23 cellular contexts compared by ENCODE assay signal in genomic region chr3:44802006-44802405, GRCh38.
"Had no signal": no experiment of that assay in that cellular context is flagged by ENCODE, and none has a peak within 500 bp of the region (broad histone marks: within the 10 kb centered on the region; RNA-seq: fewer than 3 reads in every experiment).

No MANE protein-coding gene starts in this region.

- H3K4me2 ChIP-seq: hepatocyte had no signal

- H2AFZ ChIP-seq: hepatocyte, parathyroid adenoma had no signal

- H3K4me3 ChIP-seq: adrenal gland, breast epithelium, hepatocyte, left lung, upper lobe of left lung had no signal

- H3K79me2 ChIP-seq: hepatocyte, parathyroid adenoma had no signal

- H3K27me3 ChIP-seq: adrenal gland, breast epithelium, hepatocyte, left lung, upper lobe of left lung had no signal

- DNase-seq: activated CD4-positive, alpha-beta T cell treated with anti-CD3 and anti-CD28 coated beads for 4 hours; activated CD4-positive, alpha-beta T cell treated with anti-CD3 and anti-CD28 coated beads, Interleukin-2, amount 50 U/mL, for 48 hours; activated CD4-positive, CD25-positive, alpha-beta regulatory T cell; activated CD8-positive, alpha-beta memory T cell treated with anti-CD3 and anti-CD28 coated beads, Interleukin-2, amount 50 U/mL, for 48 hours; activated naive CD4-positive, alpha-beta T cell; activated T-cell treated with anti-CD3 and anti-CD28 coated beads, Interleukin-2, amount 50 U/mL, for 4 hours; adrenal gland; effector memory CD4-positive, alpha-beta T cell; foreskin melanocyte; glutamatergic neuron; kidney glomerular epithelial cell; left lung; right cardiac atrium; stimulated activated CD4-positive, alpha-beta T cell treated with anti-CD3 and anti-CD28 coated beads, Interleukin-4, amount 100 ng/mL, for 24 hours; stimulated activated naive CD4-positive, alpha-beta T cell treated with Interleukin-2 at 50 U/mL for 16 hours; T1000 had no signal

- H3K27ac ChIP-seq: adrenal gland, breast epithelium, hepatocyte, left lung, parathyroid adenoma, upper lobe of left lung had no signal

- FAIRE-seq: astrocyte, colon had no signal

- H3K4me1 ChIP-seq: adrenal gland, breast epithelium, left lung, parathyroid adenoma, upper lobe of left lung had no signal

- ATAC-seq: activated T-cell treated with anti-CD3 and anti-CD28 coated beads, Interleukin-2, amount 50 U/mL, for 4 hours; esophagus mucosa; left lung; right cardiac atrium had no signal

- H3K9me3 ChIP-seq: adrenal gland, breast epithelium, left lung, upper lobe of left lung had no signal

- H3K36me3 ChIP-seq: adrenal gland, breast epithelium, upper lobe of left lung had no signal

- H3K9ac ChIP-seq: parathyroid adenoma had no signal
